Comparison of ENCODE assay signal across 8 cellular contexts in genomic region chr6:111591901-111592461, GRCh38. TPM values are rescaled to one million over a fixed set of nuclear protein-coding genes. Genes with fewer than 3 reads are reported as not detected.
A peak's percentile ranks its signal among the peaks of the same experiment; 100 is the strongest.
DNase-seq lines count a peak whose midpoint lies in the region; ATAC-seq and TF ChIP-seq lines count a peak whose summit lies in the region.

No MANE protein-coding gene starts in this region.

- intact Hi-C loops in activated CD4-positive, alpha-beta T cell treated with anti-CD3 and anti-CD28 coated beads, Interleukin-2, amount 10 ng/mL, durations not matched to agents 24 days and 14 days (cut with micrococcal nuclease) = no loop called here

- peak; percentile 85 for DNase-seq in BJ (ENCODE audit: low read depth)
- no peak for DNase-seq in SJSA1 (ENCODE audit: low read depth in 1 of 2, low spot score in 2 of 2)
- peak; percentile 85 for DNase-seq in fibroblast of gingiva (ENCODE audit: low read depth)
- DNase-seq in renal cortical epithelial cell (ENCODE audit: low read depth) = peak; percentile 73
- DNase-seq in activated CD4-positive, alpha-beta T cell treated with anti-CD3 and anti-CD28 coated beads, Interleukin-2, amount 10 ng/mL, durations not matched to agents 24 days and 14 days = no peak
- no peak for DNase-seq in NCI-H187 (lab: John Stamatoyannopoulos, UW)
- DNase-seq in NCI-H526 (lab: John Stamatoyannopoulos, UW) = no peak

- ATAC-seq in GM21515 (IDR thresholded peaks at IDR 0.05; ENCODE audit: unreplicated experiment) = no peak

- H3K27ac Mint-ChIP-seq in activated CD4-positive, alpha-beta T cell treated with anti-CD3 and anti-CD28 coated beads, Interleukin-2, amount 10 ng/mL, durations not matched to agents 24 days and 14 days = no peak overlapping the region

- no peak for TF ChIP-seq CTCF in BJ (IDR thresholded peaks at IDR 0.05; ENCODE audit: insufficient read depth, low read depth, low read length)

- peaks cover 75% of the 10 kb centered on the region for H3K4me1 ChIP-seq in SJSA1 (replicated peaks)

- no peaks in the 10 kb centered on the region for H3K9me3 ChIP-seq in SJSA1 (replicated peaks)

- no peak overlapping the region for H3K4me3 Mint-ChIP-seq in activated CD4-positive, alpha-beta T cell treated with anti-CD3 and anti-CD28 coated beads, Interleukin-2, amount 10 ng/mL, durations not matched to agents 24 days and 14 days

- H3K27me3 ChIP-seq in BJ (ENCODE audit: control insufficient read depth, insufficient read depth, low read length) (no peaks in the 10 kb centered on the region), SJSA1 (replicated peaks) (no peaks in the 10 kb centered on the region)

- H3K4me3 ChIP-seq in BJ (ENCODE audit: low read depth, low read length) = no peak overlapping the region
- H3K4me3 ChIP-seq in SJSA1 = no peak overlapping the region

- H3K27ac ChIP-seq in SJSA1 = peak overlapping the region; percentile 94

- no peaks in the 10 kb centered on the region for H3K27me3 Mint-ChIP-seq in activated CD4-positive, alpha-beta T cell treated with anti-CD3 and anti-CD28 coated beads, Interleukin-2, amount 10 ng/mL, durations not matched to agents 24 days and 14 days

- CTCF ChIA-PET in BJ (lab: Yijun Ruan, JAX) = interaction anchor here (0.7 to 0.8 kb wide), 2 partner anchors 8 to 520 kb away, joined by 3 to 4 read pairs; no protein-coding TSS in a partner anchor

- 0 out of 2 replicates have a peak, but pooled peaks cover 2% of the 10 kb centered on the region for H3K36me3 ChIP-seq in BJ (ENCODE audit: control insufficient read depth, insufficient read depth, low read length)
- H3K36me3 ChIP-seq in SJSA1 = peaks cover 48% of the 10 kb centered on the region

- peaks cover 23% of the 10 kb centered on the region for H3K4me1 Mint-ChIP-seq in activated CD4-positive, alpha-beta T cell treated with anti-CD3 and anti-CD28 coated beads, Interleukin-2, amount 10 ng/mL, durations not matched to agents 24 days and 14 days

- POLR2A ChIA-PET in BJ (lab: Charles Lee) = interaction anchor here (0.6 kb wide), 1 partner anchor 113 kb away, joined by 3 read pairs; no protein-coding TSS in a partner anchor

- H3K9me3 Mint-ChIP-seq in activated CD4-positive, alpha-beta T cell treated with anti-CD3 and anti-CD28 coated beads, Interleukin-2, amount 10 ng/mL, durations not matched to agents 24 days and 14 days = no peaks in the 10 kb centered on the region

- H3K36me3 Mint-ChIP-seq in activated CD4-positive, alpha-beta T cell treated with anti-CD3 and anti-CD28 coated beads, Interleukin-2, amount 10 ng/mL, durations not matched to agents 24 days and 14 days (ENCODE audit: low read depth) = peaks cover 33% of the 10 kb centered on the region

RNA-seq across cellular contexts. Expression of gene TRAF3IP2, which starts 13.7 kb away (rescaled TPM):
- polyA plus RNA-seq in BJ (2011; rRNA removed) = 33.1 and 52.4 TPM in 2 replicates
- polyA minus RNA-seq in BJ (2011; rRNA and poly(A)+ RNA removed) = 29.3 and 43.2 TPM in 2 replicates
- total RNA-seq in SJSA1 (2014; rRNA removed; shearing (Covaris generic)) = 25.2 and 30.4 TPM in 2 replicates
- total RNA-seq in renal cortical epithelial cell = 16.6 and 23.4 TPM in 2 replicates
- 17.7 and 19.8 TPM in 2 replicates for total RNA-seq in activated CD4-positive, alpha-beta T cell treated with anti-CD3 and anti-CD28 coated beads, Interleukin-2, amount 10 ng/mL, durations not matched to agents 24 days and 14 days

Comparison
In these comparisons a context has a peak if more than half of its experiments do, and no peak if none do; other contexts are left out.
1. DNase-seq: peak in BJ (single experiment), fibroblast of gingiva (single experiment) and renal cortical epithelial cell (single experiment); none in SJSA1 (0 of 2), activated CD4-positive, alpha-beta T cell treated with anti-CD3 and anti-CD28 coated beads, Interleukin-2, amount 10 ng/mL, durations not matched to agents 24 days and 14 days (single experiment), NCI-H187 (0 of 2) and NCI-H526 (0 of 2).